Comparison of ENCODE assay signal across 1 cellular context in genomic region chr15:59104912-59105732, GRCh38.
TF ChIP-seq lines count a peak whose summit lies in the region.

CCNB2 (plus strand) TSS chr15:59105146; CDS start chr15:59105269, 123 bp downstream.

TF ChIP-seq in HepG2, 621 proteins besides CTCF, POLR2A, EP300 and RAD21 (continued from another document and continues in another):
- TF ChIP-seq SIN3A (IDR thresholded peaks at IDR 0.05; ENCODE audit: borderline replicate concordance, low read depth, low read length) (peak; percentile 100), ZNF674 (CRISPR knock-in tag; IDR thresholded peaks at IDR 0.05; ENCODE audit: low read depth) (no peak), JUN (CRISPR knock-in tag; IDR thresholded peaks at IDR 0.05) (no peak), ZBTB38 (CRISPR knock-in tag; IDR thresholded peaks at IDR 0.05) (no peak; the same call in 1 of the 2 replicates), ZMYM2 (CRISPR knock-in tag; IDR thresholded peaks at IDR 0.05) (no peak), HIVEP1 (CRISPR knock-in tag; IDR thresholded peaks at IDR 0.05) (no peak), PCBP1 (IDR thresholded peaks at IDR 0.05; ENCODE audit: borderline replicate concordance, low read depth, low read length) (0 out of 2 replicates have a peak, but pooled peaks have one; percentile 37), KLF16 (CRISPR knock-in tag; IDR thresholded peaks at IDR 0.05) (peak; percentile 64 to 66; a peak in 2 of 4 replicates), HNRNPH1 (optimal IDR thresholded peaks at IDR 0.05; ENCODE audit: low read depth, low read length) (no peak), PHF8 (CRISPR knock-in tag; IDR thresholded peaks at IDR 0.05) (peak; percentile 84), ZNF616 (CRISPR knock-in tag; IDR thresholded peaks at IDR 0.05; ENCODE audit: low read depth) (no peak), ZNF224 (CRISPR knock-in tag; IDR thresholded peaks at IDR 0.05) (no peak), KAT8 (CRISPR knock-in tag; IDR thresholded peaks at IDR 0.05) (no peak), ZNF292 (CRISPR knock-in tag; IDR thresholded peaks at IDR 0.05; ENCODE audit: borderline replicate concordance, low read depth) (peak; percentile 62; the same call in 1 of the 2 replicates), ZNF614 (CRISPR knock-in tag; IDR thresholded peaks at IDR 0.05; ENCODE audit: borderline replicate concordance) (0 out of 2 replicates have a peak, but pooled peaks have one; percentile 15), ZNF160 (CRISPR knock-in tag; IDR thresholded peaks at IDR 0.05) (peak; percentile 27; the same call in 1 of the 2 replicates), SALL1 (CRISPR knock-in tag; IDR thresholded peaks at IDR 0.05) (peak; percentile 75), RBM39 (IDR thresholded peaks at IDR 0.05; ENCODE audit: low read depth, low read length, poor library complexity, severe bottlenecking) (no peak), ZNF691 (CRISPR knock-in tag; IDR thresholded peaks at IDR 0.05; ENCODE audit: borderline replicate concordance, low read depth) (no peak), REL (CRISPR knock-in tag; conservative IDR thresholded peaks at IDR 0.05) (no peak), POLR2G (IDR thresholded peaks at IDR 0.05; ENCODE audit: low read depth, low read length) (peak; percentile 84), ZNF75D (CRISPR knock-in tag; IDR thresholded peaks at IDR 0.05; ENCODE audit: borderline replicate concordance) (no peak), ZNF619 (CRISPR knock-in tag; IDR thresholded peaks at IDR 0.05) (peak; percentile 75; the same call in 1 of the 2 replicates), ZNF546 (CRISPR knock-in tag; conservative IDR thresholded peaks at IDR 0.05) (peak; percentile 44; the same call in 1 of the 2 replicates), TBX3 (IDR thresholded peaks at IDR 0.05; ENCODE audit: borderline replicate concordance) (no peak), ESRRA (CRISPR knock-in tag; IDR thresholded peaks at IDR 0.05; ENCODE audit: low read depth) (0 out of 2 replicates have a peak, but pooled peaks have one; percentile 25), TAF1 (CRISPR knock-in tag; IDR thresholded peaks at IDR 0.05) (peak; percentile 78), ZNF724P (CRISPR knock-in tag; IDR thresholded peaks at IDR 0.05; ENCODE audit: borderline replicate concordance) (peak; percentile 40; the same call in 1 of the 2 replicates), TSC22D2 (CRISPR knock-in tag; IDR thresholded peaks at IDR 0.05; ENCODE audit: borderline replicate concordance) (no peak), ARNT (IDR thresholded peaks at IDR 0.05) (no peak), ELF3 (CRISPR knock-in tag; IDR thresholded peaks at IDR 0.05) (0 out of 2 replicates have a peak, but pooled peaks have one; percentile 11), ZKSCAN5 (CRISPR knock-in tag; IDR thresholded peaks at IDR 0.05) (no peak), KLF12 (CRISPR knock-in tag; IDR thresholded peaks at IDR 0.05; ENCODE audit: borderline replicate concordance) (peak; percentile 85), IKZF5 (CRISPR knock-in tag; IDR thresholded peaks at IDR 0.05) (peak; percentile 48; the same call in 1 of the 2 replicates), ZNF687 (CRISPR knock-in tag; IDR thresholded peaks at IDR 0.05) (peak; percentile 87), HMG20B (CRISPR knock-in tag; conservative IDR thresholded peaks at IDR 0.05) (no peak), ZNF841 (CRISPR knock-in tag; IDR thresholded peaks at IDR 0.05; ENCODE audit: borderline replicate concordance) (no peak), ZNF777 (CRISPR knock-in tag; IDR thresholded peaks at IDR 0.05) (peak; percentile 96), KDM5B (CRISPR knock-in tag; IDR thresholded peaks at IDR 0.05; ENCODE audit: borderline replicate concordance) (peak; percentile 86; the same call in 1 of the 2 replicates), HMGA1 (CRISPR knock-in tag; conservative IDR thresholded peaks at IDR 0.05) (no peak), SAP130 (CRISPR knock-in tag; IDR thresholded peaks at IDR 0.05; ENCODE audit: low read depth) (peak; percentile 100), ELF4 (CRISPR knock-in tag; IDR thresholded peaks at IDR 0.05; ENCODE audit: borderline replicate concordance) (peak; percentile 48; the same call in 1 of the 2 replicates), MED13 (CRISPR knock-in tag; IDR thresholded peaks at IDR 0.05) (peak; percentile 80), ZNF17 (CRISPR knock-in tag; IDR thresholded peaks at IDR 0.05) (no peak), ZNF460 (CRISPR knock-in tag; IDR thresholded peaks at IDR 0.05; ENCODE audit: borderline replicate concordance) (no peak), MTF2 (CRISPR knock-in tag; IDR thresholded peaks at IDR 0.05; ENCODE audit: borderline replicate concordance) (no peak), ZNF747 (CRISPR knock-in tag; IDR thresholded peaks at IDR 0.05; ENCODE audit: borderline replicate concordance) (0 out of 2 replicates have a peak, but pooled peaks have one; percentile 45), SPEN (CRISPR knock-in tag; IDR thresholded peaks at IDR 0.05; ENCODE audit: low read depth) (peak; percentile 16), MAX (IDR thresholded peaks at IDR 0.05) (0 out of 2 replicates have a peak, but pooled peaks have one; percentile 52), TGIF2 (CRISPR knock-in tag; IDR thresholded peaks at IDR 0.05) (peak; percentile 92), ZNF766 (CRISPR knock-in tag; IDR thresholded peaks at IDR 0.05; ENCODE audit: borderline replicate concordance) (0 out of 2 replicates have a peak, but pooled peaks have one; percentile 70), ZNF547 (CRISPR knock-in tag; IDR thresholded peaks at IDR 0.05) (peak; percentile 53; the same call in 1 of the 2 replicates), ZNF362 (CRISPR knock-in tag; IDR thresholded peaks at IDR 0.05; ENCODE audit: borderline replicate concordance) (peak; percentile 88), YY1 (IDR thresholded peaks at IDR 0.05; ENCODE audit: insufficient read depth, insufficient replicate concordance, low read depth, low read length) (no peak), HOXA3 (CRISPR knock-in tag; IDR thresholded peaks at IDR 0.05) (peak; percentile 78), ZFP90 (CRISPR knock-in tag; IDR thresholded peaks at IDR 0.05; ENCODE audit: borderline replicate concordance) (peak; percentile 90)
- TF ChIP-seq, protein P1, sequence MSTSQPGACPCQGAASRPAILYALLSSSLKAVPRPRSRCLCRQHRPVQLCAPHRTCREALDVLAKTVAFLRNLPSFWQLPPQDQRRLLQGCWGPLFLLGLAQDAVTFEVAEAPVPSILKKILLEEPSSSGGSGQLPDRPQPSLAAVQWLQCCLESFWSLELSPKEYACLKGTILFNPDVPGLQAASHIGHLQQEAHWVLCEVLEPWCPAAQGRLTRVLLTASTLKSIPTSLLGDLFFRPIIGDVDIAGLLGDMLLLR (CRISPR knock-in tag; IDR thresholded peaks at IDR 0.05) = 0 out of 2 replicates have a peak, but pooled peaks have one; percentile 57
- TF ChIP-seq, protein P2, sequence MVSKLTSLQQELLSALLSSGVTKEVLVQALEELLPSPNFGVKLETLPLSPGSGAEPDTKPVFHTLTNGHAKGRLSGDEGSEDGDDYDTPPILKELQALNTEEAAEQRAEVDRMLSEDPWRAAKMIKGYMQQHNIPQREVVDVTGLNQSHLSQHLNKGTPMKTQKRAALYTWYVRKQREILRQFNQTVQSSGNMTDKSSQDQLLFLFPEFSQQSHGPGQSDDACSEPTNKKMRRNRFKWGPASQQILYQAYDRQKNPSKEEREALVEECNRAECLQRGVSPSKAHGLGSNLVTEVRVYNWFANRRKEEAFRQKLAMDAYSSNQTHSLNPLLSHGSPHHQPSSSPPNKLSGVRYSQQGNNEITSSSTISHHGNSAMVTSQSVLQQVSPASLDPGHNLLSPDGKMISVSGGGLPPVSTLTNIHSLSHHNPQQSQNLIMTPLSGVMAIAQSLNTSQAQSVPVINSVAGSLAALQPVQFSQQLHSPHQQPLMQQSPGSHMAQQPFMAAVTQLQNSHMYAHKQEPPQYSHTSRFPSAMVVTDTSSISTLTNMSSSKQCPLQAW (CRISPR knock-in tag; IDR thresholded peaks at IDR 0.05) = 0 out of 2 replicates have a peak, but pooled peaks have one; percentile 4
- TF ChIP-seq, protein P3, sequence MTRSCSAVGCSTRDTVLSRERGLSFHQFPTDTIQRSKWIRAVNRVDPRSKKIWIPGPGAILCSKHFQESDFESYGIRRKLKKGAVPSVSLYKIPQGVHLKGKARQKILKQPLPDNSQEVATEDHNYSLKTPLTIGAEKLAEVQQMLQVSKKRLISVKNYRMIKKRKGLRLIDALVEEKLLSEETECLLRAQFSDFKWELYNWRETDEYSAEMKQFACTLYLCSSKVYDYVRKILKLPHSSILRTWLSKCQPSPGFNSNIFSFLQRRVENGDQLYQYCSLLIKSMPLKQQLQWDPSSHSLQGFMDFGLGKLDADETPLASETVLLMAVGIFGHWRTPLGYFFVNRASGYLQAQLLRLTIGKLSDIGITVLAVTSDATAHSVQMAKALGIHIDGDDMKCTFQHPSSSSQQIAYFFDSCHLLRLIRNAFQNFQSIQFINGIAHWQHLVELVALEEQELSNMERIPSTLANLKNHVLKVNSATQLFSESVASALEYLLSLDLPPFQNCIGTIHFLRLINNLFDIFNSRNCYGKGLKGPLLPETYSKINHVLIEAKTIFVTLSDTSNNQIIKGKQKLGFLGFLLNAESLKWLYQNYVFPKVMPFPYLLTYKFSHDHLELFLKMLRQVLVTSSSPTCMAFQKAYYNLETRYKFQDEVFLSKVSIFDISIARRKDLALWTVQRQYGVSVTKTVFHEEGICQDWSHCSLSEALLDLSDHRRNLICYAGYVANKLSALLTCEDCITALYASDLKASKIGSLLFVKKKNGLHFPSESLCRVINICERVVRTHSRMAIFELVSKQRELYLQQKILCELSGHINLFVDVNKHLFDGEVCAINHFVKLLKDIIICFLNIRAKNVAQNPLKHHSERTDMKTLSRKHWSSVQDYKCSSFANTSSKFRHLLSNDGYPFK (CRISPR knock-in tag; IDR thresholded peaks at IDR 0.05; ENCODE audit: borderline replicate concordance) = 0 out of 2 replicates have a peak, but pooled peaks have one; percentile 59
- TF ChIP-seq, protein P4, sequence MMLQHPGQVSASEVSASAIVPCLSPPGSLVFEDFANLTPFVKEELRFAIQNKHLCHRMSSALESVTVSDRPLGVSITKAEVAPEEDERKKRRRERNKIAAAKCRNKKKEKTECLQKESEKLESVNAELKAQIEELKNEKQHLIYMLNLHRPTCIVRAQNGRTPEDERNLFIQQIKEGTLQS (CRISPR knock-in tag; IDR thresholded peaks at IDR 0.05) = 0 out of 2 replicates have a peak, but pooled peaks have one; percentile 43
